Comparison of ENCODE assay signal across 17 cellular contexts in the genomic region with DNA sequence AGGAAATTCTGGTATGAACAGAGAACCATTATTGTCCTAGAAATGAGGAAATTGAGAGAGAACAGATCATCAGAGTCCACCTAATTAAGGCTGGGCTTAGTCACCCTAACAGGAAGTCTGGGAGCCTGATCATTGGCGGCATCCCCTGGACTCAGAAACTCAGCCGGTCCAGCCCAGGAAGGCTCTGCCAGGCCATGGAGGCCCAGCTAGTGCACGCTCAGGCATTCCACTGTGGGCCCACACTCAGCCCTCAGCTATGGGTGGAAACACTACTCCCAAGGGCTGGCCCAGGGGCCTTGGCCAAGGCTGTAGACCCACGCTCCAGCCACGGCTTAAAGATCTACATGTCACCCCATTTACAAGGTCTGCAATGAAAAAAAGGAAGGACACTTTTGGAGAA.
A peak's percentile ranks its signal among the peaks of the same experiment; 100 is the strongest.
DNase-seq lines count a peak whose midpoint lies in the region; ATAC-seq, FAIRE-seq and TF ChIP-seq lines count a peak whose summit lies in the region.
"Had no signal": no experiment of that assay in that cellular context is flagged by ENCODE, and none has a peak within 500 bp of the region (broad histone marks: within the 10 kb centered on the region; RNA-seq: fewer than 3 reads in every experiment).

No MANE protein-coding gene starts in this region.

- peak; percentile 3 for DNase-seq in activated CD4-positive, alpha-beta T cell treated with anti-CD3 and anti-CD28 coated beads, Interleukin-2, amount 10 ng/mL, durations not matched to agents 7 days and 5 days
- no peak for DNase-seq in activated CD4-positive, alpha-beta T cell treated with anti-CD3 and anti-CD28 coated beads for 36 hours
- DNase-seq in OCI-M1 (lab: John Stamatoyannopoulos, UW), result peak; percentile 38
- peak; percentile 3 for DNase-seq in endothelial cell of umbilical vein (ENCODE audit: low read depth, low spot score)
- peak; percentile 72 for DNase-seq in spleen
- DNase-seq in Karpas-422, result no peak
- no peak for DNase-seq in HPDE6-E6E7 (ENCODE audit: extremely low spot score)
- DNase-seq: activated CD8-positive, alpha-beta memory T cell treated with anti-CD3 and anti-CD28 coated beads, Interleukin-2, amount 10 ng/mL, durations not matched to agents 7 days and 5 days; DMS 273 treated with DMSO at 0.1 percent for 48 hours; HCEC 1CT; NCI-H2107; T-helper 17 cell had no signal

- 68 to 90% (median 75%) methylated on average over 5 of the region's 5 CpGs for WGBS in spleen, 5 donors

- no peaks in the 10 kb centered on the region for H3K9me1 ChIP-seq in endothelial cell of umbilical vein (replicated peaks; ENCODE audit: control insufficient read depth, extremely low read depth, insufficient read depth, low read length)

- ATAC-seq in activated CD4-positive, alpha-beta T cell treated with anti-CD3 and anti-CD28 coated beads for 36 hours, result no peak
- no peak for ATAC-seq in activated CD4-positive, CD25-positive, alpha-beta regulatory T cell treated with anti-CD3 and anti-CD28 coated beads, Interleukin-2, amount 50 U/mL, for 24 hours
- ATAC-seq: activated CD8-positive, alpha-beta memory T cell treated with anti-CD3 and anti-CD28 coated beads, Interleukin-2, amount 10 ng/mL, durations not matched to agents 7 days and 5 days; GM12878; T-helper 17 cell had no signal

- H3K4me1 ChIP-seq in endothelial cell of umbilical vein (ENCODE audit: control insufficient read depth, extremely low read depth, insufficient read depth, low read length) (no peaks in the 10 kb centered on the region), spleen (no peaks in the 10 kb centered on the region), Karpas-422 (ENCODE audit: low read length) (no peaks in the 10 kb centered on the region)
- H3K4me1 ChIP-seq: upper lobe of left lung had no signal

- no peaks in the 10 kb centered on the region for H3K9me3 ChIP-seq in endothelial cell of umbilical vein (replicated peaks; ENCODE audit: control insufficient read depth, insufficient read depth, low read length)
- H3K9me3 ChIP-seq in spleen, result no peaks in the 10 kb centered on the region
- H3K9me3 ChIP-seq in Karpas-422 (ENCODE audit: low read length), result no peaks in the 10 kb centered on the region
- H3K9me3 ChIP-seq: neutrophil, upper lobe of left lung had no signal

- H3K9ac ChIP-seq in endothelial cell of umbilical vein (replicated peaks; ENCODE audit: extremely low read depth, insufficient read depth, low read length) (no peak overlapping the region), Karpas-422 (ENCODE audit: low read length) (no peak overlapping the region)

- intact Hi-C loops in activated CD4-positive, alpha-beta T cell treated with anti-CD3 and anti-CD28 coated beads for 36 hours (cut with DNase I, micrococcal nuclease), result no loop called here
- intact Hi-C loops in endothelial cell of umbilical vein (cut with micrococcal nuclease), result no loop called here
- intact Hi-C loops in spleen (cut with DNase I; ENCODE audit: low total_unique reads), result no loop called here

- no peak for TF ChIP-seq CTCF in endothelial cell of umbilical vein (IDR thresholded peaks at IDR 0.05; ENCODE audit: extremely low read depth in 1 of 2, insufficient read depth in 1 of 2, low read depth in 1 of 2, low read length in 2 of 2)
- TF ChIP-seq CTCF in spleen (IDR thresholded peaks at IDR 0.05 in 8 of 11, conservative IDR thresholded peaks at IDR 0.05 in 3 of 11), result no peak

- no peak overlapping the region for H3K4me3 ChIP-seq in endothelial cell of umbilical vein (replicated peaks in 1 of 3; ENCODE audit: insufficient read depth in 1 of 3, low read depth in 1 of 3, low read length in 3 of 3)
- H3K4me3 ChIP-seq in spleen, result no peak overlapping the region
- no peak overlapping the region for H3K4me3 ChIP-seq in Karpas-422 (ENCODE audit: low read length)
- H3K4me3 ChIP-seq: dorsolateral prefrontal cortex, GM12878, upper lobe of left lung had no signal

- H3K79me2 ChIP-seq in endothelial cell of umbilical vein (ENCODE audit: control insufficient read depth, insufficient read depth, low read length) (no peaks in the 10 kb centered on the region), Karpas-422 (ENCODE audit: low read length) (no peaks in the 10 kb centered on the region)

- POLR2A ChIA-PET in activated CD4-positive, alpha-beta T cell treated with anti-CD3 and anti-CD28 coated beads, Interleukin-2, amount 10 ng/mL, durations not matched to agents 7 days and 5 days (lab: Charles Lee), result no interaction called here
- POLR2A ChIA-PET in activated CD4-positive, alpha-beta T cell treated with anti-CD3 and anti-CD28 coated beads for 36 hours (lab: Charles Lee), result no interaction called here
- POLR2A ChIA-PET in endothelial cell of umbilical vein (lab: Charles Lee), result no interaction called here

- H3K36me3 Mint-ChIP-seq in activated CD4-positive, alpha-beta T cell treated with anti-CD3 and anti-CD28 coated beads, Interleukin-2, amount 10 ng/mL, durations not matched to agents 7 days and 5 days (ENCODE audit: low read depth), result no peaks in the 10 kb centered on the region
- H3K36me3 Mint-ChIP-seq in activated CD4-positive, alpha-beta T cell treated with anti-CD3 and anti-CD28 coated beads for 36 hours (ENCODE audit: low read depth), result no peaks in the 10 kb centered on the region
- H3K36me3 Mint-ChIP-seq: activated CD8-positive, alpha-beta memory T cell treated with anti-CD3 and anti-CD28 coated beads, Interleukin-2, amount 10 ng/mL, durations not matched to agents 7 days and 5 days had no signal

- FAIRE-seq in endothelial cell of umbilical vein (lab: Jason Lieb, UNC), result peak; percentile 72
- FAIRE-seq: GM12878 had no signal

- H3K4me1 Mint-ChIP-seq in activated CD4-positive, alpha-beta T cell treated with anti-CD3 and anti-CD28 coated beads, Interleukin-2, amount 10 ng/mL, durations not matched to agents 7 days and 5 days, result peaks cover 3% of the 10 kb centered on the region
- H3K4me1 Mint-ChIP-seq in activated CD4-positive, alpha-beta T cell treated with anti-CD3 and anti-CD28 coated beads for 36 hours, result peaks cover 5% of the 10 kb centered on the region

- H4K20me1 ChIP-seq in endothelial cell of umbilical vein (replicated peaks; ENCODE audit: control insufficient read depth, extremely low read depth, insufficient read depth, low read length) (no peaks in the 10 kb centered on the region), Karpas-422 (ENCODE audit: insufficient read depth, low read depth, low read length) (peaks cover 5% of the 10 kb centered on the region; the same call in 1 of the 2 replicates)

- peaks cover 0 to 2% of the 10 kb centered on the region in 2 experiments for H3K27me3 ChIP-seq in endothelial cell of umbilical vein (ENCODE audit: control insufficient read depth in 2 of 2, insufficient read depth in 2 of 2, low read length in 2 of 2)
- peaks cover 0 to 3% (median 0%) of the 10 kb centered on the region in 7 donors for H3K27me3 ChIP-seq in spleen (replicated peaks in 1 of 7)
- H3K27me3 ChIP-seq in Karpas-422 (ENCODE audit: low read length), result no peaks in the 10 kb centered on the region
- H3K27me3 ChIP-seq: neutrophil, upper lobe of left lung had no signal

- no peak overlapping the region for H3K27ac Mint-ChIP-seq in activated CD4-positive, alpha-beta T cell treated with anti-CD3 and anti-CD28 coated beads, Interleukin-2, amount 10 ng/mL, durations not matched to agents 7 days and 5 days
- no peak overlapping the region for H3K27ac Mint-ChIP-seq in activated CD4-positive, alpha-beta T cell treated with anti-CD3 and anti-CD28 coated beads for 36 hours
- H3K27ac Mint-ChIP-seq: activated CD8-positive, alpha-beta memory T cell treated with anti-CD3 and anti-CD28 coated beads, Interleukin-2, amount 10 ng/mL, durations not matched to agents 7 days and 5 days; T-helper 17 cell had no signal

- H3K9me2 ChIP-seq in Karpas-422 (replicated peaks; ENCODE audit: insufficient read depth, low read length), result no peaks in the 10 kb centered on the region

- no peaks in the 10 kb centered on the region for H3K9me3 Mint-ChIP-seq in activated CD4-positive, alpha-beta T cell treated with anti-CD3 and anti-CD28 coated beads, Interleukin-2, amount 10 ng/mL, durations not matched to agents 7 days and 5 days
- H3K9me3 Mint-ChIP-seq in activated CD4-positive, alpha-beta T cell treated with anti-CD3 and anti-CD28 coated beads for 36 hours (ENCODE audit: low read depth), result no peaks in the 10 kb centered on the region

- H3K27me3 Mint-ChIP-seq in activated CD4-positive, alpha-beta T cell treated with anti-CD3 and anti-CD28 coated beads, Interleukin-2, amount 10 ng/mL, durations not matched to agents 7 days and 5 days, result no peaks in the 10 kb centered on the region
- H3K27me3 Mint-ChIP-seq in activated CD4-positive, alpha-beta T cell treated with anti-CD3 and anti-CD28 coated beads for 36 hours, result peaks cover 6% of the 10 kb centered on the region
- H3K27me3 Mint-ChIP-seq: activated CD8-positive, alpha-beta memory T cell treated with anti-CD3 and anti-CD28 coated beads, Interleukin-2, amount 10 ng/mL, durations not matched to agents 7 days and 5 days had no signal

- TF ChIP-seq POLR2A in endothelial cell of umbilical vein (IDR thresholded peaks at IDR 0.05; ENCODE audit: low read depth, low read length), result no peak
- TF ChIP-seq POLR2A in spleen (IDR thresholded peaks at IDR 0.05), result no peak

- dilution Hi-C loops in endothelial cell of umbilical vein (cut with MboI; ENCODE audit: extremely low pct_ligation_motif_present, low sequenced_read_pairs), result no loop called here

- H3K27ac ChIP-seq in endothelial cell of umbilical vein (ENCODE audit: insufficient read depth, low read depth, low read length), result no peak overlapping the region
- no peak overlapping the region for H3K27ac ChIP-seq in spleen
- H3K27ac ChIP-seq in Karpas-422 (ENCODE audit: low read length), result no peak overlapping the region
- H3K27ac ChIP-seq: dorsolateral prefrontal cortex, neutrophil, upper lobe of left lung had no signal

- BruUV-seq in endothelial cell of umbilical vein (replicated peaks; lab: Mats Ljungman, UMichigan), result no TSS peak

- CTCF ChIA-PET in activated CD4-positive, alpha-beta T cell treated with anti-CD3 and anti-CD28 coated beads, Interleukin-2, amount 10 ng/mL, durations not matched to agents 7 days and 5 days (lab: Charles Lee), result no interaction called here
- CTCF ChIA-PET in activated CD4-positive, alpha-beta T cell treated with anti-CD3 and anti-CD28 coated beads for 36 hours (lab: Charles Lee), result no interaction called here
- CTCF ChIA-PET in endothelial cell of umbilical vein (lab: Charles Lee), result no interaction called here

- H3K36me3 ChIP-seq in endothelial cell of umbilical vein (ENCODE audit: control insufficient read depth in 2 of 2, extremely low read depth in 1 of 2, insufficient read depth in 2 of 2, low read length in 2 of 2), result no peaks in the 10 kb centered on the region
- H3K36me3 ChIP-seq in spleen, result no peaks in the 10 kb centered on the region
- H3K36me3 ChIP-seq in Karpas-422 (ENCODE audit: insufficient read depth, low read length), result no peaks in the 10 kb centered on the region
- H3K36me3 ChIP-seq: neutrophil, upper lobe of left lung had no signal

- H3K4me3 Mint-ChIP-seq in activated CD4-positive, alpha-beta T cell treated with anti-CD3 and anti-CD28 coated beads, Interleukin-2, amount 10 ng/mL, durations not matched to agents 7 days and 5 days, result no peak overlapping the region
- H3K4me3 Mint-ChIP-seq in activated CD4-positive, alpha-beta T cell treated with anti-CD3 and anti-CD28 coated beads for 36 hours, result no peak overlapping the region
- H3K4me3 Mint-ChIP-seq: activated CD8-positive, alpha-beta memory T cell treated with anti-CD3 and anti-CD28 coated beads, Interleukin-2, amount 10 ng/mL, durations not matched to agents 7 days and 5 days; T-helper 17 cell had no signal

- H3K4me2 ChIP-seq in endothelial cell of umbilical vein (ENCODE audit: insufficient read depth, low read length) (no peak overlapping the region), Karpas-422 (ENCODE audit: low read depth, low read length, poor library complexity, severe bottlenecking) (no peak overlapping the region)

- peak overlapping the region; percentile 7 for H2AFZ ChIP-seq in endothelial cell of umbilical vein (ENCODE audit: low read depth, low read length)
- no peak overlapping the region for H2AFZ ChIP-seq in Karpas-422 (ENCODE audit: low read length)

Comparison
In these comparisons a context has a peak if more than half of its experiments do, and no peak if none do; other contexts are left out.
1. DNase-seq: peak in activated CD4-positive, alpha-beta T cell treated with anti-CD3 and anti-CD28 coated beads, Interleukin-2, amount 10 ng/mL, durations not matched to agents 7 days and 5 days (single experiment), OCI-M1 (single experiment), endothelial cell of umbilical vein (single experiment) and spleen (single experiment); none in activated CD4-positive, alpha-beta T cell treated with anti-CD3 and anti-CD28 coated beads for 36 hours (single experiment), Karpas-422 (single experiment) and HPDE6-E6E7 (single experiment).